ENCODE assay signal across 34 cellular contexts in the genomic region with DNA sequence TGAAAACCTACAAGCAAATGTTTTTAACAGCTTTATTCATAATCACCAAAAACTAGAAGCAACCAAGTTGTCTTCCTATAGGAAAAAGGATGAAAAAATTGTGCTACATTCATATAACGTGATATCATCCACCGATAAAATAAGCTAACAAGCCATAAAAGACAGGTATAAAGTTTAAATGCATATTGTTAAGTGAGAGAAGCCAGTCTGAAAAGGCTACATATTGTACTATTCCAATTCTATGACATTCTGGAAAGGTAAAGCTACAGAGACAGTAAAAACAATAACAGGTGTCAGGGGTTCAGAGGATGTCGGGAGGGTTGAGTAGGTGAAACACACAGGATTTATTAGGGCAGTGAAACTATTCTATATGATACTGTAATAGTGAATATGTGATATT.
"Had no signal": no experiment of that assay in that cellular context is flagged by ENCODE, and none has a peak within 500 bp of the region (broad histone marks: within the 10 kb centered on the region; RNA-seq: fewer than 3 reads in every experiment).

No MANE protein-coding gene starts in this region.

- DNase-seq: Karpas-422, Kasumi-1, MG63, MM.1S, MV-4-11, NCI-H1048, NCI-H1092, NCI-H1092 treated with DMSO at 0.1 percent for 48 hours, NCI-H1105, NCI-H1105 treated with DMSO at 0.1 percent for 48 hours, NCI-H1417, NCI-H1417 treated with DMSO at 0.1 percent for 48 hours, NCI-H1436, NCI-H1436 treated with DMSO at 0.1 percent for 48 hours, NCI-H146, NCI-H1694, NCI-H1694 treated with DMSO at 0.1 percent for 48 hours, NCI-H187, NCI-H187 treated with DMSO at 0.1 percent for 48 hours, NCI-H1930, NCI-H2029, NCI-H2029 treated with DMSO at 0.1 percent for 48 hours, NCI-H2081, NCI-H2081 treated with DMSO at 0.1 percent for 48 hours, NCI-H2107, NCI-H2227 treated with DMSO at 0.1 percent for 48 hours, NCI-H226, NCI-H345, NCI-H446, NCI-H446 treated with DMSO at 0.1 percent for 48 hours, NCI-H510A, NCI-H510A treated with DMSO at 0.1 percent for 48 hours, NCI-H524 had no signal

- H3K9me3 ChIP-seq: MG63 had no signal

- H3K27me3 ChIP-seq: MG63 had no signal

- H3K4me3 ChIP-seq: MG63 had no signal

- H3K27ac ChIP-seq: KMS-11 had no signal

- H3K4me2 ChIP-seq: KMS-11 had no signal

- H3K36me3 ChIP-seq: MG63 had no signal
